In genomic region chr3:32424581-32425250, GRCh38 we compare ENCODE assay signal across 11 cellular contexts. TPM values are rescaled to one million over a fixed set of nuclear protein-coding genes. Genes with fewer than 3 reads are reported as not detected.
DNase-seq lines count a peak whose midpoint lies in the region; ATAC-seq and TF ChIP-seq lines count a peak whose summit lies in the region.
"Had no signal": no experiment of that assay in that cellular context is flagged by ENCODE, and none has a peak within 500 bp of the region (broad histone marks: within the 10 kb centered on the region; RNA-seq: fewer than 3 reads in every experiment).

No MANE protein-coding gene starts in this region.

- no peak for ATAC-seq in activated CD4-positive, alpha-beta T cell treated with anti-CD3 and anti-CD28 coated beads for 36 hours
- no peak for ATAC-seq in activated naive CD8-positive, alpha-beta T cell treated with anti-CD3 and anti-CD28 coated beads, Interleukin-2, amount 10 ng/mL, durations not matched to agents 7 days and 5 days (ENCODE audit: low read depth)

- peaks cover 1% of the 10 kb centered on the region for H3K36me3 Mint-ChIP-seq in activated CD4-positive, alpha-beta T cell treated with anti-CD3 and anti-CD28 coated beads for 36 hours (ENCODE audit: low read depth)
- H3K36me3 Mint-ChIP-seq in activated naive CD8-positive, alpha-beta T cell treated with anti-CD3 and anti-CD28 coated beads, Interleukin-2, amount 10 ng/mL, durations not matched to agents 7 days and 5 days = peaks cover 2% of the 10 kb centered on the region

- H3K27ac Mint-ChIP-seq in activated CD4-positive, alpha-beta T cell treated with anti-CD3 and anti-CD28 coated beads for 36 hours = peak overlapping the region; percentile 75
- peak overlapping the region; percentile 99 for H3K27ac Mint-ChIP-seq in activated naive CD8-positive, alpha-beta T cell treated with anti-CD3 and anti-CD28 coated beads, Interleukin-2, amount 10 ng/mL, durations not matched to agents 7 days and 5 days

- H3K79me2 ChIP-seq in Loucy (ENCODE audit: insufficient read depth, low read length) = peaks cover 24% of the 10 kb centered on the region; the same call in 1 of the 2 replicates

- POLR2A ChIA-PET in activated CD4-positive, alpha-beta T cell treated with anti-CD3 and anti-CD28 coated beads for 36 hours (lab: Charles Lee) = interaction anchor here (0.6 kb wide), 1 partner anchor 9 kb away, joined by 5 read pairs; no protein-coding TSS in a partner anchor
- POLR2A ChIA-PET in activated naive CD8-positive, alpha-beta T cell treated with anti-CD3 and anti-CD28 coated beads, Interleukin-2, amount 10 ng/mL, durations not matched to agents 7 days and 5 days (lab: Charles Lee) = interaction anchor here (0.9 to 4.8 kb wide), 13 partner anchors 9 to 43 kb away, joined by 3 to 85 read pairs (median 11); partner anchors contain the start of gene CMTM7
- POLR2A ChIA-PET in A673 (lab: Charles Lee; ENCODE audit: low non-redundant PET) = no interaction called here

- H3K27me3 Mint-ChIP-seq in activated CD4-positive, alpha-beta T cell treated with anti-CD3 and anti-CD28 coated beads for 36 hours = no peaks in the 10 kb centered on the region
- no peaks in the 10 kb centered on the region for H3K27me3 Mint-ChIP-seq in activated naive CD8-positive, alpha-beta T cell treated with anti-CD3 and anti-CD28 coated beads, Interleukin-2, amount 10 ng/mL, durations not matched to agents 7 days and 5 days

- H3K4me3 Mint-ChIP-seq in activated CD4-positive, alpha-beta T cell treated with anti-CD3 and anti-CD28 coated beads for 36 hours = no peak overlapping the region
- H3K4me3 Mint-ChIP-seq in activated naive CD8-positive, alpha-beta T cell treated with anti-CD3 and anti-CD28 coated beads, Interleukin-2, amount 10 ng/mL, durations not matched to agents 7 days and 5 days = peak overlapping the region; percentile 83

- WGBS in tibial nerve, 2 donors = 83 to 87% methylated on average over 9 of the region's 9 CpGs
- WGBS in neuronal stem cell (ENCODE audit: extremely low coverage in 2 of 2, insufficient read length in 2 of 2, insufficient replicate concordance in 1 of 2), 2 donors = no CpG with 5 or more reads among the region's 9 CpGs

- no peak overlapping the region for H2BK120ac ChIP-seq in neuronal stem cell (ENCODE audit: low read depth, low read length)

- H2BK12ac ChIP-seq in neuronal stem cell (ENCODE audit: low read length) = no peak overlapping the region

- no peak overlapping the region for H4K8ac ChIP-seq in neuronal stem cell (ENCODE audit: low read depth, low read length)

- H3K18ac ChIP-seq in neuronal stem cell (ENCODE audit: low read length) = no peak overlapping the region

- no peaks in the 10 kb centered on the region for H3K9me3 ChIP-seq in Loucy (ENCODE audit: insufficient read depth, low read depth, low read length)
- no peaks in the 10 kb centered on the region for H3K9me3 ChIP-seq in neutrophil
- H3K9me3 ChIP-seq in tibial nerve = no peaks in the 10 kb centered on the region
- H3K9me3 ChIP-seq in A673 (ENCODE audit: low read depth, low read length, poor library complexity, severe bottlenecking) = no peaks in the 10 kb centered on the region
- peaks cover 0 to 9% of the 10 kb centered on the region in 2 donors for H3K9me3 ChIP-seq in neuronal stem cell (replicated peaks in 1 of 2; ENCODE audit: control insufficient read depth in 2 of 2, insufficient read depth in 1 of 2, low read depth in 1 of 2, low read length in 2 of 2)
- H3K9me3 ChIP-seq: adrenal gland had no signal

- CTCF ChIA-PET in activated CD4-positive, alpha-beta T cell treated with anti-CD3 and anti-CD28 coated beads for 36 hours (lab: Charles Lee) = interaction anchor here (0.6 to 4.3 kb wide), 12 partner anchors 8 to 56 kb away, joined by 3 to 25 read pairs (median 4); no protein-coding TSS in a partner anchor
- CTCF ChIA-PET in A673 (lab: Charles Lee) = no interaction called here

- peak overlapping the region; percentile 64; the same call in 1 of the 2 replicates for H2AFZ ChIP-seq in Loucy (ENCODE audit: low read length)
- no peak overlapping the region for H2AFZ ChIP-seq in neuronal stem cell (ENCODE audit: low read length)

- no peaks in the 10 kb centered on the region for H4K20me1 ChIP-seq in Loucy (ENCODE audit: insufficient read depth, low read length, poor library complexity, severe bottlenecking)

- H2BK5ac ChIP-seq in neuronal stem cell (ENCODE audit: low read length) = no peak overlapping the region

- intact Hi-C loops in activated CD4-positive, alpha-beta T cell treated with anti-CD3 and anti-CD28 coated beads for 36 hours (cut with DNase I, micrococcal nuclease) = loop anchor here in 1 of 2 experiments (5.0 kb wide), 1 partner anchor 33 kb away; no protein-coding TSS in a partner anchor
- intact Hi-C loops in A673 (cut with micrococcal nuclease; ENCODE audit: unreplicated experiment) = no loop called here

- H3K79me1 ChIP-seq in neuronal stem cell (ENCODE audit: low read depth, low read length) = peaks cover 4% of the 10 kb centered on the region

- H3K9ac ChIP-seq in Loucy (ENCODE audit: low read depth, low read length, poor library complexity, severe bottlenecking) = peak overlapping the region; percentile 20
- no peak overlapping the region for H3K9ac ChIP-seq in neuronal stem cell (ENCODE audit: low read depth, low read length, poor library complexity)

- H3K4me1 Mint-ChIP-seq in activated CD4-positive, alpha-beta T cell treated with anti-CD3 and anti-CD28 coated beads for 36 hours = peaks cover 87% of the 10 kb centered on the region
- H3K4me1 Mint-ChIP-seq in activated naive CD8-positive, alpha-beta T cell treated with anti-CD3 and anti-CD28 coated beads, Interleukin-2, amount 10 ng/mL, durations not matched to agents 7 days and 5 days = peaks cover 81% of the 10 kb centered on the region

- no peak overlapping the region for H2BK15ac ChIP-seq in neuronal stem cell (ENCODE audit: low read length)

- no peak overlapping the region for H3K14ac ChIP-seq in neuronal stem cell (ENCODE audit: low read length)

- H3K27ac ChIP-seq in neutrophil = peak overlapping the region; percentile 78
- peak overlapping the region in 1 of 4 donors; percentile 64 for H3K27ac ChIP-seq in tibial nerve
- no peak overlapping the region for H3K27ac ChIP-seq in A673 (ENCODE audit: low read depth, low read length, poor library complexity, severe bottlenecking)
- H3K27ac ChIP-seq in neuronal stem cell (replicated peaks; ENCODE audit: low read length) = no peak overlapping the region
- H3K27ac ChIP-seq: adrenal gland had no signal

- TF ChIP-seq CTCF in Loucy (conservative IDR thresholded peaks at IDR 0.05; ENCODE audit: low read length) = no peak
- no peak for TF ChIP-seq CTCF in neutrophil (IDR thresholded peaks at IDR 0.05)
- TF ChIP-seq CTCF in tibial nerve (IDR thresholded peaks at IDR 0.05) = no peak
- no peak for TF ChIP-seq CTCF in A673 (conservative IDR thresholded peaks at IDR 0.05; ENCODE audit: low read depth, low read length)

- H3K9me3 Mint-ChIP-seq in activated CD4-positive, alpha-beta T cell treated with anti-CD3 and anti-CD28 coated beads for 36 hours (ENCODE audit: low read depth) = no peaks in the 10 kb centered on the region
- H3K9me3 Mint-ChIP-seq in activated naive CD8-positive, alpha-beta T cell treated with anti-CD3 and anti-CD28 coated beads, Interleukin-2, amount 10 ng/mL, durations not matched to agents 7 days and 5 days = no peaks in the 10 kb centered on the region

- TF ChIP-seq EP300 in tibial nerve (IDR thresholded peaks at IDR 0.05) = no peak

- H3K27me3 ChIP-seq in Loucy (ENCODE audit: insufficient read depth, low read length, poor library complexity, severe bottlenecking) (no peaks in the 10 kb centered on the region), neutrophil (no peaks in the 10 kb centered on the region), tibial nerve (no peaks in the 10 kb centered on the region), A673 (replicated peaks; ENCODE audit: insufficient read depth, low read depth, low read length, poor library complexity) (peaks cover 50% of the 10 kb centered on the region), neuronal stem cell (ENCODE audit: control insufficient read depth in 3 of 3, insufficient read depth in 3 of 3, low read depth in 1 of 3, low read length in 3 of 3) (no peaks in the 10 kb centered on the region)
- H3K27me3 ChIP-seq: adrenal gland had no signal

- H3K4ac ChIP-seq in neuronal stem cell (ENCODE audit: low read length) = no peak overlapping the region

- no TSS peak for BruUV-seq in A673 (replicated peaks; lab: Mats Ljungman, UMichigan)

- no peaks in the 10 kb centered on the region; the same call in 1 of the 2 replicates for H3F3A ChIP-seq in Loucy (ENCODE audit: low read depth)

- H3K23ac ChIP-seq in neuronal stem cell (ENCODE audit: low read depth, low read length, poor library complexity) = no peak overlapping the region

- no peak overlapping the region for H4K91ac ChIP-seq in neuronal stem cell (ENCODE audit: low read depth, low read length, poor library complexity)

- DNase-seq in activated CD4-positive, alpha-beta T cell treated with anti-CD3 and anti-CD28 coated beads for 36 hours = no peak
- DNase-seq in activated CD4-positive, alpha-beta T cell treated with anti-CD3 and anti-CD28 coated beads for 48 hours = no peak
- no peak for DNase-seq in activated naive CD8-positive, alpha-beta T cell treated with anti-CD3 and anti-CD28 coated beads, Interleukin-2, amount 10 ng/mL, durations not matched to agents 7 days and 5 days
- DNase-seq in tibial nerve (ENCODE audit: low spot score in 2 of 2) = no peak
- no peak for DNase-seq in A673 (ENCODE audit: low spot score)
- no peak for DNase-seq in neuronal stem cell (ENCODE audit: low spot score)
- DNase-seq: NCI-H2227 treated with DMSO at 0.1 percent for 48 hours, nucleus accumbens had no signal

- no peaks in the 10 kb centered on the region for H3K9me2 ChIP-seq in Loucy (replicated peaks; ENCODE audit: low read depth, low read length)

- H3K4me1 ChIP-seq in Loucy (ENCODE audit: insufficient read depth, low read length, poor library complexity, severe bottlenecking) (peaks cover 68% of the 10 kb centered on the region), neutrophil (ENCODE audit: control insufficient read depth in 1 of 2, insufficient read depth in 1 of 2, low read depth in 1 of 2, low read length in 1 of 2) (peaks cover 75 to 81% of the 10 kb centered on the region in 2 experiments), tibial nerve (peaks cover 0 to 57% (median 38%) of the 10 kb centered on the region in 4 donors), A673 (ENCODE audit: insufficient read depth, low read length, poor library complexity, severe bottlenecking) (peaks cover 11% of the 10 kb centered on the region), neuronal stem cell (ENCODE audit: control insufficient read depth in 2 of 2, insufficient read depth in 1 of 2, low read depth in 1 of 2, low read length in 2 of 2) (peaks cover 10 to 12% of the 10 kb centered on the region in 2 donors)

- H3K36me3 ChIP-seq in Loucy (ENCODE audit: insufficient read depth, low read length) (no peaks in the 10 kb centered on the region), neutrophil (no peaks in the 10 kb centered on the region), tibial nerve (no peaks in the 10 kb centered on the region), A673 (ENCODE audit: insufficient read depth, low read length, poor library complexity, severe bottlenecking) (no peaks in the 10 kb centered on the region), neuronal stem cell (replicated peaks in 1 of 2; ENCODE audit: control insufficient read depth in 2 of 2, insufficient read depth in 2 of 2, low read length in 2 of 2) (peaks cover 0 to 4% of the 10 kb centered on the region in 2 donors)
- H3K36me3 ChIP-seq: adrenal gland had no signal

- TF ChIP-seq POLR2A in tibial nerve (IDR thresholded peaks at IDR 0.05) = no peak

- H3K4me2 ChIP-seq in Loucy (ENCODE audit: low read depth, low read length, poor library complexity, severe bottlenecking) (peak overlapping the region; percentile 25), neuronal stem cell (ENCODE audit: insufficient read depth, low read length, poor library complexity, severe bottlenecking) (no peak overlapping the region)

- H3K4me3 ChIP-seq in Loucy (ENCODE audit: low read length, poor library complexity, severe bottlenecking) (peak overlapping the region; percentile 6), neutrophil (ENCODE audit: low read depth in 1 of 2, low read length in 1 of 2) (peak overlapping the region in 1 of 2 experiments; percentile 11), tibial nerve (no peak overlapping the region), A673 (ENCODE audit: low read depth, low read length, poor library complexity, severe bottlenecking) (no peak overlapping the region), neuronal stem cell (ENCODE audit: low read length in 2 of 2) (no peak overlapping the region)
- H3K4me3 ChIP-seq: adrenal gland had no signal

- H2AK5ac ChIP-seq in neuronal stem cell (ENCODE audit: low read depth, low read length) = no peak overlapping the region

RNA-seq across cellular contexts. Expression of gene CMTM7, which starts 33.1 kb away (rescaled TPM):
- total RNA-seq in activated CD4-positive, alpha-beta T cell treated with anti-CD3 and anti-CD28 coated beads for 36 hours = 10 to 100 TPM; 41.1 to 67.0 TPM
- 10 to 100 TPM; 45.3 to 49.0 TPM for total RNA-seq in activated naive CD8-positive, alpha-beta T cell treated with anti-CD3 and anti-CD28 coated beads, Interleukin-2, amount 10 ng/mL, durations not matched to agents 7 days and 5 days
- total RNA-seq in tibial nerve = 10 to 100 TPM; 10.4 to 47.4 (median 19.5) TPM
- 0.79 TPM in 1 of 2 replicates, not detected in the other for total RNA-seq in A673 (2021)
- 48.3 TPM for polyA plus RNA-seq in neuronal stem cell (2013, experiment 1 of 2)
- 46.3 TPM for polyA plus RNA-seq in neuronal stem cell (2013, experiment 2 of 2)
